14 cellular contexts compared by ENCODE assay signal in genomic region chr16:84571506-84571905, GRCh38.
"Had no signal": no experiment of that assay in that cellular context is flagged by ENCODE, and none has a peak within 500 bp of the region (broad histone marks: within the 10 kb centered on the region; RNA-seq: fewer than 3 reads in every experiment).

No MANE protein-coding gene starts in this region.

- DNase-seq: activated gamma-delta T cell treated with Interleukin-2 at 50 U/mL for 16 hours; activated T-cell treated with anti-CD3 and anti-CD28 coated beads, Interleukin-2, amount 50 U/mL, for 48 hours; erythroblast; heart right ventricle; left colon; lower lobe of right lung; stimulated activated CD4-positive, alpha-beta T cell treated with anti-CD3 and anti-CD28 coated beads, Interleukin-1b, Interleukin-23, amount 100 ng/mL, for 48 hours; T-helper 17 cell had no signal

- H3K27ac Mint-ChIP-seq: mesothelial cell of epicardium, T-helper 17 cell had no signal

- H3K27me3 ChIP-seq: ascending aorta, gastroesophageal sphincter, heart right ventricle had no signal

- H3K27me3 Mint-ChIP-seq: T-helper 17 cell had no signal

- H3K9me3 Mint-ChIP-seq: neural crest cell had no signal

- H3K27ac ChIP-seq: ascending aorta, gastroesophageal sphincter, heart right ventricle, lower lobe of right lung, parathyroid adenoma had no signal

- H3K9me3 ChIP-seq: ascending aorta had no signal

- ATAC-seq: gastroesophageal sphincter, left colon, lower lobe of right lung, T-helper 17 cell had no signal

- FAIRE-seq: bronchial epithelial cell had no signal

- H3K4me3 Mint-ChIP-seq: mesothelial cell of epicardium, neural crest cell, T-helper 17 cell had no signal
